Comparison of ENCODE assay signal across 7 cellular contexts in genomic region chr5:15344954-15345353, GRCh38.
"Had no signal": no experiment of that assay in that cellular context is flagged by ENCODE, and none has a peak within 500 bp of the region (broad histone marks: within the 10 kb centered on the region; RNA-seq: fewer than 3 reads in every experiment).

No MANE protein-coding gene starts in this region.

- H2AFZ ChIP-seq: GM23248 had no signal

- H3K27ac ChIP-seq: GM23248 had no signal

- H3K4me1 ChIP-seq: HAP-1 had no signal

- H3K4me3 ChIP-seq: GM23248, HAP-1 had no signal

- H3K36me3 ChIP-seq: HAP-1 had no signal

- H3K9ac ChIP-seq: GM23248 had no signal

- DNase-seq: GM23248, GOT3, H7, HFFc6, KBM-7 had no signal

- H3K9me3 ChIP-seq: HAP-1 had no signal

- ATAC-seq: HCT116 had no signal
